Comparison of ENCODE assay signal across 8 cellular contexts in genomic region chr10:3805227-3805790, GRCh38. TPM values are rescaled to one million over a fixed set of nuclear protein-coding genes. Genes with fewer than 3 reads are reported as not detected.
DNase-seq lines count a peak whose midpoint lies in the region; ATAC-seq and TF ChIP-seq lines count a peak whose summit lies in the region.

No MANE protein-coding gene starts in this region.

- peak overlapping the region in 4 of 5 donors; percentile 14 to 86 (median 63) for H3K27ac ChIP-seq in adrenal gland
- H3K27ac ChIP-seq in transverse colon, result peak overlapping the region; percentile 88 to 94 (median 91)

- no peak overlapping the region for H3K4me3 ChIP-seq in adrenal gland
- H3K4me3 ChIP-seq in transverse colon, result peak overlapping the region in 1 of 4 donors; percentile 15

- intact Hi-C loops in adrenal gland (cut with DNase I) (no loop called here), transverse colon (cut with DNase I; ENCODE audit: low total_unique reads) (no loop called here)

- H3K9me3 ChIP-seq in adrenal gland (replicated peaks in 1 of 3) (no peaks in the 10 kb centered on the region), transverse colon (no peaks in the 10 kb centered on the region)

- DNase-seq in GM10266 (ENCODE audit: extremely low spot score) (peak; percentile 47), OCI-M1 (lab: John Stamatoyannopoulos, UW) (peak; percentile 86), adrenal gland (peak in 2 of 7 donors; percentile 37 to 44), left kidney (ENCODE audit: low read depth, low spot score) (peak; percentile 45), transverse colon (no peak), NCI-H510A (lab: John Stamatoyannopoulos, UW) (no peak)

- H3K36me3 ChIP-seq in adrenal gland (replicated peaks in 1 of 2), result no peaks in the 10 kb centered on the region
- H3K36me3 ChIP-seq in transverse colon, result no peaks in the 10 kb centered on the region

- in situ Hi-C loops in transverse colon (cut with MboI; ENCODE audit: low pct_ligation_motif_present in 1 of 4, low pct_unique_long_range_greater_than_20kb in 1 of 4, low sequenced_read_pairs in 3 of 4), result no loop called here

- TF ChIP-seq CTCF in GM10266 (IDR thresholded peaks at IDR 0.05; ENCODE audit: control insufficient read depth, insufficient read depth, low read depth, missing control alignments), result no peak
- no peak for TF ChIP-seq CTCF in adrenal gland (IDR thresholded peaks at IDR 0.05)
- TF ChIP-seq CTCF in transverse colon (IDR thresholded peaks at IDR 0.05), result no peak

- peak; percentile 49 for TF ChIP-seq EP300 in transverse colon (IDR thresholded peaks at IDR 0.05; ENCODE audit: low read depth)

- H3K4me1 ChIP-seq in adrenal gland (replicated peaks in 1 of 2) (peaks cover 0 to 8% of the 10 kb centered on the region in 2 donors), transverse colon (peaks cover 32 to 65% (median 51%) of the 10 kb centered on the region in 4 donors)

- H3K27me3 ChIP-seq in adrenal gland (no peaks in the 10 kb centered on the region), transverse colon (no peaks in the 10 kb centered on the region)

- TF ChIP-seq POLR2A in adrenal gland (IDR thresholded peaks at IDR 0.05), result no peak
- TF ChIP-seq POLR2A in transverse colon (IDR thresholded peaks at IDR 0.05), result no peak
- no peak for TF ChIP-seq POLR2A in GM18505 (IDR thresholded peaks at IDR 0.05; ENCODE audit: borderline replicate concordance, extremely low read depth, insufficient read depth, insufficient read length)

- ATAC-seq in HG02678 (IDR thresholded peaks at IDR 0.05; ENCODE audit: unreplicated experiment), result peak; percentile 34
- ATAC-seq in GM18505 (IDR thresholded peaks at IDR 0.05; ENCODE audit: unreplicated experiment), result no peak

- WGBS in adrenal gland, 4 donors, result 56 to 67% (median 63%) methylated on average over 6 of the region's 6 CpGs
- 58 to 63% methylated on average over 4 to 6 of the region's 6 CpGs for WGBS in transverse colon (ENCODE audit: low coverage in 1 of 2), 2 donors

RNA-seq across cellular contexts. Expression of gene KLF6, which starts 20.3 kb away (rescaled TPM):
- total RNA-seq in adrenal gland, result 10 to 100 TPM; 14.4 to 70.2 (median 38.9) TPM
- polyA plus RNA-seq in adrenal gland, result 10 to 100 TPM; 14.9 to 25.2 (median 18.0) TPM
- total RNA-seq in transverse colon, result 100 to 1,000 TPM; 140 to 304 (median 291) TPM

Comparison
In these comparisons a context has a peak if more than half of its experiments do, and no peak if none do; other contexts are left out.
1. DNase-seq: peak in GM10266 (single experiment), OCI-M1 (single experiment) and left kidney (single experiment); none in transverse colon (single experiment) and NCI-H510A (single experiment).